ENCODE assay signal across 8 cellular contexts in genomic region chr7:877312-878232, GRCh38. TPM values are rescaled to one million over a fixed set of nuclear protein-coding genes. Genes with fewer than 3 reads are reported as not detected.
DNase-seq lines count a peak whose midpoint lies in the region; ATAC-seq, FAIRE-seq and TF ChIP-seq lines count a peak whose summit lies in the region.

No MANE protein-coding gene starts in this region.

- WGBS in heart left ventricle, 4 donors = 5 to 21% (median 15%) methylated on average over 26 to 47 of the region's 47 CpGs

- H3K36me3 Mint-ChIP-seq in activated CD8-positive, alpha-beta T cell treated with anti-CD3 and anti-CD28 coated beads, Interleukin-2, amount 10 ng/mL, durations not matched to agents 7 days and 5 days (ENCODE audit: low read depth) = peaks cover 23% of the 10 kb centered on the region

- H3K27me3 ChIP-seq in heart left ventricle = no peaks in the 10 kb centered on the region

- H3K27me3 Mint-ChIP-seq in activated CD8-positive, alpha-beta T cell treated with anti-CD3 and anti-CD28 coated beads, Interleukin-2, amount 10 ng/mL, durations not matched to agents 7 days and 5 days (ENCODE audit: low read depth) = no peaks in the 10 kb centered on the region

- DNase-seq in heart left ventricle (peak in 2 of 5 donors; percentile 35 to 70), cardiac septum (ENCODE audit: low spot score) (no peak), H54 (ENCODE audit: insufficient read length, low spot score) (no peak)
- peak; percentile 28 for DNase-seq in activated CD8-positive, alpha-beta T cell treated with anti-CD3 and anti-CD28 coated beads, Interleukin-2, amount 10 ng/mL, durations not matched to agents 7 days and 5 days
- peak; percentile 22 for DNase-seq in stimulated activated naive CD8-positive, alpha-beta T cell treated with anti-CD3 and anti-CD28 coated beads, Interleukin-15, Interleukin-2, amounts not matched to agents 100 U/mL and 50 U/mL, for 24 hours
- DNase-seq in activated CD8-positive, alpha-beta memory T cell treated with anti-CD3 and anti-CD28 coated beads for 24 hours = no peak

- peaks cover 0 to 27% (median 10%) of the 10 kb centered on the region in 9 donors for H3K36me3 ChIP-seq in heart left ventricle

- CTCF ChIA-PET in activated CD8-positive, alpha-beta T cell treated with anti-CD3 and anti-CD28 coated beads, Interleukin-2, amount 10 ng/mL, durations not matched to agents 7 days and 5 days (lab: Charles Lee) = no interaction called here

- no peaks in the 10 kb centered on the region for H3K9me3 Mint-ChIP-seq in activated CD8-positive, alpha-beta T cell treated with anti-CD3 and anti-CD28 coated beads, Interleukin-2, amount 10 ng/mL, durations not matched to agents 7 days and 5 days (ENCODE audit: insufficient read depth)

- peaks cover 10 to 66% (median 45%) of the 10 kb centered on the region in 12 donors for H3K4me1 ChIP-seq in heart left ventricle

- H3K4me3 ChIP-seq in heart left ventricle (peak overlapping the region; percentile 67 to 98 (median 86)), iPS-11a (ENCODE audit: low read depth, low read length) (peak overlapping the region; percentile 78)

- no peaks in the 10 kb centered on the region for H3K9me3 ChIP-seq in heart left ventricle

- peak overlapping the region; percentile 88 for H3K4me3 Mint-ChIP-seq in activated CD8-positive, alpha-beta T cell treated with anti-CD3 and anti-CD28 coated beads, Interleukin-2, amount 10 ng/mL, durations not matched to agents 7 days and 5 days

- peaks cover 37% of the 10 kb centered on the region for H3K4me1 Mint-ChIP-seq in activated CD8-positive, alpha-beta T cell treated with anti-CD3 and anti-CD28 coated beads, Interleukin-2, amount 10 ng/mL, durations not matched to agents 7 days and 5 days (ENCODE audit: low read depth)

- TF ChIP-seq POLR2A in heart left ventricle (IDR thresholded peaks at IDR 0.05) (no peak), H54 (IDR thresholded peaks at IDR 0.05; ENCODE audit: low read depth, low read length) (no peak)

- ATAC-seq in heart left ventricle (no peak), GM19455 (IDR thresholded peaks at IDR 0.05; ENCODE audit: unreplicated experiment) (no peak)
- no peak for ATAC-seq in activated CD8-positive, alpha-beta T cell treated with anti-CD3 and anti-CD28 coated beads, Interleukin-2, amount 10 ng/mL, durations not matched to agents 7 days and 5 days
- no peak for ATAC-seq in stimulated activated naive CD8-positive, alpha-beta T cell treated with anti-CD3 and anti-CD28 coated beads, Interleukin-15, Interleukin-2, amounts not matched to agents 100 U/mL and 50 U/mL, for 24 hours

- intact Hi-C loops in heart left ventricle (cut with DNase I) (loop anchor here in 3 of 10 donors (5.0 to 10.0 kb wide), 3 partner anchors 355 to 553 kb away; partner anchors contain the start of gene PDGFA (in 1 of the 3)), cardiac septum (cut with DNase I) (loop anchor here (10.0 kb wide), 1 partner anchor 553 kb away; no protein-coding TSS in a partner anchor)

- FAIRE-seq in H54 (lab: Jason Lieb, UNC) = no peak

- POLR2A ChIA-PET in activated CD8-positive, alpha-beta T cell treated with anti-CD3 and anti-CD28 coated beads, Interleukin-2, amount 10 ng/mL, durations not matched to agents 7 days and 5 days (lab: Charles Lee) = interaction anchor here (0.8 to 2.3 kb wide), 3 partner anchors 46 to 98 kb away, joined by 3 to 11 read pairs (median 7); partner anchors contain the start of gene COX19

- TF ChIP-seq CTCF in heart left ventricle (IDR thresholded peaks at IDR 0.05) = no peak

- H3K27ac Mint-ChIP-seq in activated CD8-positive, alpha-beta T cell treated with anti-CD3 and anti-CD28 coated beads, Interleukin-2, amount 10 ng/mL, durations not matched to agents 7 days and 5 days = peak overlapping the region; percentile 90

- peak overlapping the region in 9 of 12 donors; percentile 80 to 91 (median 88) for H3K27ac ChIP-seq in heart left ventricle

RNA-seq across cellular contexts. Expression of gene GET4, which starts 1.2 kb away (rescaled TPM):
- total RNA-seq in heart left ventricle = 10 to 100 TPM; 14.6 to 27.3 (median 18.6) TPM
- 10 to 100 TPM; 19.7 to 34.1 TPM for polyA plus RNA-seq in heart left ventricle
- 21.3 TPM for total RNA-seq in cardiac septum
- total RNA-seq in activated CD8-positive, alpha-beta T cell treated with anti-CD3 and anti-CD28 coated beads, Interleukin-2, amount 10 ng/mL, durations not matched to agents 7 days and 5 days = 10 to 100 TPM; 32.2 to 38.3 TPM

RNA-seq across cellular contexts. Expression of gene SUN1, which starts 45.3 kb away (rescaled TPM):
- 100 to 1,000 TPM; 117 to 203 (median 157) TPM for total RNA-seq in heart left ventricle
- polyA plus RNA-seq in heart left ventricle = 100 to 1,000 TPM; 111 to 148 TPM
- total RNA-seq in cardiac septum = 153 TPM
- total RNA-seq in activated CD8-positive, alpha-beta T cell treated with anti-CD3 and anti-CD28 coated beads, Interleukin-2, amount 10 ng/mL, durations not matched to agents 7 days and 5 days = 10 to 100 TPM; 38.4 to 39.7 TPM

Comparison
In these comparisons a context has a peak if more than half of its experiments do, and no peak if none do; other contexts are left out.
1. DNase-seq: peak in activated CD8-positive, alpha-beta T cell treated with anti-CD3 and anti-CD28 coated beads, Interleukin-2, amount 10 ng/mL, durations not matched to agents 7 days and 5 days (single experiment) and stimulated activated naive CD8-positive, alpha-beta T cell treated with anti-CD3 and anti-CD28 coated beads, Interleukin-15, Interleukin-2, amounts not matched to agents 100 U/mL and 50 U/mL, for 24 hours (single experiment); none in cardiac septum (single experiment), H54 (single experiment) and activated CD8-positive, alpha-beta memory T cell treated with anti-CD3 and anti-CD28 coated beads for 24 hours (single experiment).